Comparison of ENCODE assay signal across 10 cellular contexts in the genomic region with DNA sequence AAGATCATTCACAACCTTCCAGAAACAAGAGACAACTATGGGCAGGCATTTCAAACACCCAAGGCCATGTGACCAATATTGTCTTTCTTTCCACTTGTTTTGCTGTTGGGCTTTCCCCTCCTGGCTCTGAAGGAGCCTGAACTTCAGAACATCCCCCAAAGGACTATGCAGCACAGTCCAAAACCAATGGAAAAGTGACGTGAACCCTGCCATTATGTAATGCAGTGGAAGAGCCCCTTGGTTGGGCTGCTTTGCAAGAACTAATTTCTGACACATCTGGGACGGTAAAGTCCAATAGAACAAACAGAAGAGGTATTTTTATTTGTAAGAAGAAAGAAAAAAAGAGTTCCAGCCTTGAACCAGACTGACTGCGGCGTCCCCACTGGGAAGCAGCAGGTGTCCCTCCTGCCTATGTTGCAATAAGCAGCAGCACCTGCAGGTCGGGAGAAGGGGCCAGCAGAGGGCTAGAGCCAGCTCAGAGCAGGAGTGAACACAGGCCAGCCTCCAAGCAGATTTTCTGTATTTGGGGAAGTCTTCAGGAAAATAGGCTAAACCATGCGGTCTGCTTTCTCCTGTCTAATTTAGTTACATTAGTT.
DNase-seq lines count a peak whose midpoint lies in the region; ATAC-seq and TF ChIP-seq lines count a peak whose summit lies in the region.
"Had no signal": no experiment of that assay in that cellular context is flagged by ENCODE, and none has a peak within 500 bp of the region (broad histone marks: within the 10 kb centered on the region; RNA-seq: fewer than 3 reads in every experiment).

No MANE protein-coding gene starts in this region.

- no peaks in the 10 kb centered on the region for H3K9me3 ChIP-seq in heart left ventricle

- H3K36me3 ChIP-seq in heart left ventricle, result no peaks in the 10 kb centered on the region

- TF ChIP-seq CTCF in heart left ventricle (IDR thresholded peaks at IDR 0.05), result peak in 7 of 12 donors; percentile 9 to 34 (median 24)

- ATAC-seq in heart left ventricle (peak; percentile 67 to 85 (median 74)), esophagus mucosa (no peak)

- WGBS in heart left ventricle, 4 donors, result 65 to 71% (median 66%) methylated on average over 6 of the region's 6 CpGs

- TF ChIP-seq POLR2A in heart left ventricle (IDR thresholded peaks at IDR 0.05), result no peak

- intact Hi-C loops in heart left ventricle (cut with DNase I), result loop anchor here in 1 of 10 donors (10.0 kb wide), 1 partner anchor 307 kb away; no protein-coding TSS in a partner anchor

- peaks cover 0 to 19% (median under 1%) of the 10 kb centered on the region in 12 donors for H3K4me1 ChIP-seq in heart left ventricle

- H3K4me3 ChIP-seq in heart left ventricle, result no peak overlapping the region

- peak overlapping the region in 3 of 12 donors; percentile 10 to 26 (median 21) for H3K27ac ChIP-seq in heart left ventricle
- H3K27ac ChIP-seq: RWPE1 had no signal

- DNase-seq in SHP77 (lab: John Stamatoyannopoulos, UW), result peak; percentile 7 to 62
- DNase-seq in SHP77 treated with DMSO at 0.1 percent for 48 hours (lab: John Stamatoyannopoulos, UW), result no peak
- peak; percentile 79 for DNase-seq in NCI-H510A (lab: John Stamatoyannopoulos, UW)
- peak in 4 of 5 donors; percentile 39 to 71 (median 51) for DNase-seq in heart left ventricle
- DNase-seq in smooth muscle cell of the brain vasculature (ENCODE audit: low read depth, low spot score), result peak; percentile 62
- no peak for DNase-seq in stimulated activated CD4-positive, alpha-beta T cell treated with anti-CD3 and anti-CD28 coated beads, Interleukin-1b, Interleukin-23, amount 100 ng/mL, for 48 hours
- no peak for DNase-seq in A172 (ENCODE audit: low spot score)
- DNase-seq: foreskin melanocyte had no signal

- no peaks in the 10 kb centered on the region for H3K27me3 ChIP-seq in heart left ventricle

Comparison
In these comparisons a context has a peak if more than half of its experiments do, and no peak if none do; other contexts are left out.
1. DNase-seq: peak in SHP77 (2 of 2), NCI-H510A (single experiment), heart left ventricle (4 of 5) and smooth muscle cell of the brain vasculature (single experiment); none in SHP77 treated with DMSO at 0.1 percent for 48 hours (single experiment), stimulated activated CD4-positive, alpha-beta T cell treated with anti-CD3 and anti-CD28 coated beads, Interleukin-1b, Interleukin-23, amount 100 ng/mL, for 48 hours (single experiment) and A172 (single experiment).